ENCODE assay signal across 16 cellular contexts in genomic region chr3:146184616-146185015, GRCh38. TPM values are rescaled to one million over a fixed set of nuclear protein-coding genes. Genes with fewer than 3 reads are reported as not detected.
DNase-seq lines count a peak whose midpoint lies in the region; ATAC-seq and TF ChIP-seq lines count a peak whose summit lies in the region.
"Had no signal": no experiment of that assay in that cellular context is flagged by ENCODE, and none has a peak within 500 bp of the region (broad histone marks: within the 10 kb centered on the region; RNA-seq: fewer than 3 reads in every experiment).

No MANE protein-coding gene starts in this region.

- ATAC-seq in left lung (peak; percentile 52), HG03045 (IDR thresholded peaks at IDR 0.05; ENCODE audit: unreplicated experiment) (no peak)
- ATAC-seq: activated T-cell treated with anti-CD3 and anti-CD28 coated beads, Interleukin-2, amount 50 U/mL, for 4 hours; gastroesophageal sphincter; stimulated activated memory B cell treated with anti-CD40 and anti-IgM and Interleukin-4, amounts not matched to agents 10 μg/mL and 1 μg/mL and 100 μg/mL, for 72 hours; T-cell had no signal

- H3K4me3 ChIP-seq in left lung: no peak overlapping the region
- H3K4me3 ChIP-seq: gastroesophageal sphincter, HAP-1 had no signal

- intact Hi-C loops in MCF 10A (cut with micrococcal nuclease) (loop anchor here (1.0 kb wide), 1 partner anchor 24 kb away; no protein-coding TSS in a partner anchor), left lung (cut with DNase I) (no loop called here)
- intact Hi-C loops in activated T-helper 1 cell treated with anti-CD3 and anti-CD28 coated beads, Interleukin-12 subunit alpha, Interleukin-12 subunit beta, Interleukin-2, Interleukin-4 antibody, amounts not matched to agents 30 ng/mL and 10 ng/mL and 1 ng/mL, durations not matched to agents 14 hours and 24 hours and 36 hours (cut with micrococcal nuclease): no loop called here

- H3K4me1 ChIP-seq in left lung: peaks cover 0 to 3% of the 10 kb centered on the region in 2 donors

- CTCF ChIA-PET in MCF 10A (lab: Yijun Ruan, JAX): interaction anchor here (0.6 to 8.5 kb wide), 7 partner anchors 19 to 717 kb away, joined by 3 to 207 read pairs (median 4); no protein-coding TSS in a partner anchor

- BruUV-seq in MCF 10A (replicated peaks; lab: Mats Ljungman, UMichigan): no TSS peak

- no peak for TF ChIP-seq CTCF in MCF 10A (IDR thresholded peaks at IDR 0.05; ENCODE audit: unreplicated experiment)
- TF ChIP-seq CTCF in left lung (IDR thresholded peaks at IDR 0.05): no peak

- H3K27me3 Mint-ChIP-seq in MCF 10A (ENCODE audit: insufficient read depth, unreplicated experiment): no peaks in the 10 kb centered on the region
- peaks cover 13% of the 10 kb centered on the region for H3K27me3 Mint-ChIP-seq in activated T-helper 1 cell treated with anti-CD3 and anti-CD28 coated beads, Interleukin-12 subunit alpha, Interleukin-12 subunit beta, Interleukin-2, Interleukin-4 antibody, amounts not matched to agents 30 ng/mL and 10 ng/mL and 1 ng/mL, durations not matched to agents 14 hours and 24 hours and 36 hours (ENCODE audit: insufficient read depth)

- no peak overlapping the region for H3K4me3 Mint-ChIP-seq in MCF 10A (ENCODE audit: unreplicated experiment)
- H3K4me3 Mint-ChIP-seq in activated T-helper 1 cell treated with anti-CD3 and anti-CD28 coated beads, Interleukin-12 subunit alpha, Interleukin-12 subunit beta, Interleukin-2, Interleukin-4 antibody, amounts not matched to agents 30 ng/mL and 10 ng/mL and 1 ng/mL, durations not matched to agents 14 hours and 24 hours and 36 hours: no peak overlapping the region
- H3K4me3 Mint-ChIP-seq: activated T-cell treated with anti-CD3 and anti-CD28 coated beads, Interleukin-2, amount 50 U/mL, for 4 hours; stimulated activated memory B cell treated with anti-CD40 and anti-IgM and Interleukin-4, amounts not matched to agents 10 μg/mL and 1 μg/mL and 100 μg/mL, for 72 hours; T-cell had no signal

- no peak overlapping the region for H3K27ac Mint-ChIP-seq in MCF 10A (ENCODE audit: low read depth, unreplicated experiment)
- no peak overlapping the region for H3K27ac Mint-ChIP-seq in activated T-helper 1 cell treated with anti-CD3 and anti-CD28 coated beads, Interleukin-12 subunit alpha, Interleukin-12 subunit beta, Interleukin-2, Interleukin-4 antibody, amounts not matched to agents 30 ng/mL and 10 ng/mL and 1 ng/mL, durations not matched to agents 14 hours and 24 hours and 36 hours
- H3K27ac Mint-ChIP-seq: stimulated activated memory B cell treated with anti-CD40 and anti-IgM and Interleukin-4, amounts not matched to agents 10 μg/mL and 1 μg/mL and 100 μg/mL, for 72 hours; T-cell had no signal

- H3K36me3 Mint-ChIP-seq in MCF 10A (ENCODE audit: insufficient read depth, unreplicated experiment): no peaks in the 10 kb centered on the region
- H3K36me3 Mint-ChIP-seq in activated T-helper 1 cell treated with anti-CD3 and anti-CD28 coated beads, Interleukin-12 subunit alpha, Interleukin-12 subunit beta, Interleukin-2, Interleukin-4 antibody, amounts not matched to agents 30 ng/mL and 10 ng/mL and 1 ng/mL, durations not matched to agents 14 hours and 24 hours and 36 hours (ENCODE audit: low read depth): no peaks in the 10 kb centered on the region
- H3K36me3 Mint-ChIP-seq: stimulated activated memory B cell treated with anti-CD40 and anti-IgM and Interleukin-4, amounts not matched to agents 10 μg/mL and 1 μg/mL and 100 μg/mL, for 72 hours; T-cell had no signal

- H3K27ac ChIP-seq in left lung: no peak overlapping the region
- H3K27ac ChIP-seq: gastroesophageal sphincter had no signal

- peaks cover 33% of the 10 kb centered on the region for H3K4me1 Mint-ChIP-seq in MCF 10A (ENCODE audit: insufficient read depth, unreplicated experiment)
- no peaks in the 10 kb centered on the region for H3K4me1 Mint-ChIP-seq in activated T-helper 1 cell treated with anti-CD3 and anti-CD28 coated beads, Interleukin-12 subunit alpha, Interleukin-12 subunit beta, Interleukin-2, Interleukin-4 antibody, amounts not matched to agents 30 ng/mL and 10 ng/mL and 1 ng/mL, durations not matched to agents 14 hours and 24 hours and 36 hours (ENCODE audit: low read depth)
- H3K4me1 Mint-ChIP-seq: T-cell had no signal

- no peaks in the 10 kb centered on the region for H3K9me3 ChIP-seq in left lung
- H3K9me3 ChIP-seq: gastroesophageal sphincter, HAP-1 had no signal

- POLR2A ChIA-PET in MCF 10A (lab: Yijun Ruan, JAX): interaction anchor here (0.6 to 3.8 kb wide), 9 partner anchors 13 to 360 kb away, joined by 3 to 26 read pairs (median 4); partner anchors contain the start of genes PLOD2 and PLSCR1

- DNase-seq in DMS 273 treated with DMSO at 0.1 percent for 48 hours (lab: John Stamatoyannopoulos, UW) (peak; percentile 21), LoVo (ENCODE audit: low spot score) (peak; percentile 43), MCF 10A (ENCODE audit: unreplicated experiment) (peak; percentile 86), left lung (no peak), superior temporal gyrus (ENCODE audit: extremely low spot score) (no peak)
- DNase-seq in activated effector memory CD4-positive, alpha-beta T cell treated with anti-CD3 and anti-CD28 coated beads, Interleukin-2, amount 50 U/mL, for 16 hours: no peak
- no peak for DNase-seq in activated T-helper 1 cell treated with anti-CD3 and anti-CD28 coated beads, Interleukin-12 subunit alpha, Interleukin-12 subunit beta, Interleukin-2, Interleukin-4 antibody, amounts not matched to agents 30 ng/mL and 10 ng/mL and 1 ng/mL, durations not matched to agents 14 hours and 24 hours and 36 hours (ENCODE audit: low spot score)
- DNase-seq: activated T-cell treated with anti-CD3 and anti-CD28 coated beads, Interleukin-2, amount 50 U/mL, for 4 hours; anterior cingulate cortex; kidney; NCI-H1436; T-cell had no signal

- H3K27me3 ChIP-seq in left lung: no peaks in the 10 kb centered on the region
- H3K27me3 ChIP-seq: gastroesophageal sphincter had no signal

- H3K9me3 Mint-ChIP-seq in MCF 10A (ENCODE audit: unreplicated experiment): no peaks in the 10 kb centered on the region
- no peaks in the 10 kb centered on the region for H3K9me3 Mint-ChIP-seq in activated T-helper 1 cell treated with anti-CD3 and anti-CD28 coated beads, Interleukin-12 subunit alpha, Interleukin-12 subunit beta, Interleukin-2, Interleukin-4 antibody, amounts not matched to agents 30 ng/mL and 10 ng/mL and 1 ng/mL, durations not matched to agents 14 hours and 24 hours and 36 hours
- H3K9me3 Mint-ChIP-seq: activated T-cell treated with anti-CD3 and anti-CD28 coated beads, Interleukin-2, amount 50 U/mL, for 4 hours; stimulated activated memory B cell treated with anti-CD40 and anti-IgM and Interleukin-4, amounts not matched to agents 10 μg/mL and 1 μg/mL and 100 μg/mL, for 72 hours; T-cell had no signal

- no peaks in the 10 kb centered on the region for H3K36me3 ChIP-seq in left lung
- H3K36me3 ChIP-seq: gastroesophageal sphincter, HAP-1 had no signal

RNA-seq across cellular contexts. Expression of gene PLOD2, which starts 23.6 kb away (rescaled TPM):
- total RNA-seq in MCF 10A (2022) (109 and 149 TPM in 2 replicates), left lung (10 to 100 TPM; 41.9 to 52.6 TPM)
- 1.4 and 2.0 TPM in 2 replicates for total RNA-seq in activated T-helper 1 cell treated with anti-CD3 and anti-CD28 coated beads, Interleukin-12 subunit alpha, Interleukin-12 subunit beta, Interleukin-2, Interleukin-4 antibody, amounts not matched to agents 30 ng/mL and 10 ng/mL and 1 ng/mL, durations not matched to agents 14 hours and 24 hours and 36 hours

Comparison
In these comparisons a context has a peak if more than half of its experiments do, and no peak if none do; other contexts are left out.
1. DNase-seq: peak in DMS 273 treated with DMSO at 0.1 percent for 48 hours (single experiment), LoVo (single experiment) and MCF 10A (single experiment); none in left lung (0 of 2), superior temporal gyrus (single experiment), activated effector memory CD4-positive, alpha-beta T cell treated with anti-CD3 and anti-CD28 coated beads, Interleukin-2, amount 50 U/mL, for 16 hours (single experiment) and activated T-helper 1 cell treated with anti-CD3 and anti-CD28 coated beads, Interleukin-12 subunit alpha, Interleukin-12 subunit beta, Interleukin-2, Interleukin-4 antibody, amounts not matched to agents 30 ng/mL and 10 ng/mL and 1 ng/mL, durations not matched to agents 14 hours and 24 hours and 36 hours (single experiment).
2. RNA of gene PLOD2, which starts 23.6 kb away (total RNA-seq): 109 to 149 TPM in MCF 10A and 41.9 to 52.6 TPM in left lung; 1.4 to 2.0 TPM in activated T-helper 1 cell treated with anti-CD3 and anti-CD28 coated beads, Interleukin-12 subunit alpha, Interleukin-12 subunit beta, Interleukin-2, Interleukin-4 antibody, amounts not matched to agents 30 ng/mL and 10 ng/mL and 1 ng/mL, durations not matched to agents 14 hours and 24 hours and 36 hours; every median in the first group is over 10 times any median in the second.